Comparison of ENCODE assay signal across 1 cellular context in genomic region chr11:110525883-110526282, GRCh38.
TF ChIP-seq lines count a peak whose summit lies in the region.

No MANE protein-coding gene starts in this region.

TF ChIP-seq in HepG2, 621 proteins besides CTCF, POLR2A, EP300 and RAD21 (continued from another document):
- TF ChIP-seq KAT8 (CRISPR knock-in tag; IDR thresholded peaks at IDR 0.05) (no peak), CEBPG (CRISPR knock-in tag; IDR thresholded peaks at IDR 0.05) (no peak)
